ENCODE assay signal across 22 cellular contexts in the genomic region with DNA sequence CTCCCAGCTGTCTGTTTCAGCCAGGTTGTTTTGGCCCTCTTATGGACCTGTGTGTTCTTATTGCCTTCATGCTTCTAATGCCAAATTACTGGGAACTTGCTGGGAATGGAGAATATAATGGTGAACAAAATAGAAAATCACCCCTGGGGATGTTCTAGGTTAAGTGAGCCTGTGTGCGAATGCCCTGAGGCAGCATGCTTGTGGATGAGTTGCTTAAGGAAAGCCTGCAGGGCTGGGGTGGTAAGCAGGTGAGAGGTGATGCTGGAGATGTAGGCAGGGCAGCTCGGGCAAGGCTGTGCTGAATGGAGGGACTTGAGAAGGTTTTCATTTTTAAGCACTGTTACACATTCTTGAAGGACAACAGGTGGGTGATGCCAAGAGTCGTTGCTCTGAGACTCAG.
"Had no signal": no experiment of that assay in that cellular context is flagged by ENCODE, and none has a peak within 500 bp of the region (broad histone marks: within the 10 kb centered on the region; RNA-seq: fewer than 3 reads in every experiment).

No MANE protein-coding gene starts in this region.

- ATAC-seq: effector memory CD8-positive, alpha-beta T cell; esophagus mucosa; gastrocnemius medialis; heart right ventricle; left cardiac atrium; left lung; left ventricle myocardium superior; lower lobe of right lung; mucosa of descending colon had no signal

- H3K27me3 ChIP-seq: colonic mucosa, esophagus squamous epithelium, gastrocnemius medialis, heart right ventricle, left lung had no signal

- H3K36me3 ChIP-seq: colonic mucosa, esophagus squamous epithelium, gastrocnemius medialis, heart right ventricle, left lung, lower lobe of right lung had no signal

- H3K27ac ChIP-seq: colonic mucosa, epithelial cell of prostate, esophagus squamous epithelium, gastrocnemius medialis, heart right ventricle, left lung, lower lobe of right lung had no signal

- DNase-seq: colonic mucosa; cortex of kidney; effector CD8-positive, alpha-beta T cell; effector memory CD8-positive, alpha-beta T cell; endodermal cell; erythroblast; esophagus squamous epithelium; foreskin fibroblast; foreskin melanocyte; gastrocnemius medialis; glutamatergic neuron; head of caudate nucleus; heart right ventricle; hippocampal formation; left cardiac atrium; left lung; left ventricle myocardium superior; lower lobe of right lung; mesenchymal stem cell; mucosa of descending colon had no signal

- H3K4me1 ChIP-seq: colonic mucosa, esophagus squamous epithelium, left lung, lower lobe of right lung had no signal

- H3K9me3 ChIP-seq: colonic mucosa, esophagus squamous epithelium, gastrocnemius medialis, left lung, lower lobe of right lung, mucosa of descending colon had no signal

- H3K4me3 ChIP-seq: colonic mucosa, esophagus squamous epithelium, gastrocnemius medialis, heart right ventricle, left lung, lower lobe of right lung, mucosa of descending colon had no signal
